Comparison of ENCODE assay signal across 8 cellular contexts in genomic region chr5:99104538-99105132, GRCh38.
DNase-seq lines count a peak whose midpoint lies in the region; ATAC-seq and TF ChIP-seq lines count a peak whose summit lies in the region.

No MANE protein-coding gene starts in this region.

- H3K4me3 ChIP-seq in fibroblast of the aortic adventitia (ENCODE audit: low read depth, low read length) = no peak overlapping the region
- H3K4me3 ChIP-seq in gastrocnemius medialis = no peak overlapping the region

- ATAC-seq in gastrocnemius medialis (no peak), GM21576 (IDR thresholded peaks at IDR 0.05; ENCODE audit: unreplicated experiment) (no peak)

- DNase-seq in DMS153 (lab: John Stamatoyannopoulos, UW) (peak; percentile 7), DMS153 treated with DMSO at 0.1 percent for 48 hours (lab: John Stamatoyannopoulos, UW; ENCODE audit: unreplicated experiment) (no peak), LoVo (ENCODE audit: low spot score) (peak; percentile 59), SK-MEL-5 (ENCODE audit: low read depth, low spot score) (peak; percentile 56), fibroblast of the aortic adventitia (ENCODE audit: low read depth) (peak; percentile 57), gastrocnemius medialis (no peak)
- DNase-seq in activated CD4-positive, alpha-beta T cell treated with anti-CD3 and anti-CD28 coated beads, Interleukin-2, amount 50 U/mL, for 48 hours = no peak

- H3K4me1 ChIP-seq in gastrocnemius medialis = no peaks in the 10 kb centered on the region

- H3K9me3 ChIP-seq in gastrocnemius medialis = no peaks in the 10 kb centered on the region

- intact Hi-C loops in gastrocnemius medialis (cut with DNase I; ENCODE audit: low total_unique reads) = no loop called here

- no peaks in the 10 kb centered on the region for H3K36me3 ChIP-seq in gastrocnemius medialis

- in situ Hi-C loops in SK-MEL-5 (cut with HindIII; ENCODE audit: low pct_unique_long_range_greater_than_20kb, low sequenced_read_pairs) (no loop called here), gastrocnemius medialis (cut with MboI; ENCODE audit: low sequenced_read_pairs in 4 of 4) (no loop called here)

- H3K27ac ChIP-seq in gastrocnemius medialis = no peak overlapping the region

- peak; percentile 52 for TF ChIP-seq CTCF in fibroblast of the aortic adventitia (IDR thresholded peaks at IDR 0.05; ENCODE audit: insufficient read depth, low read length)
- peak; percentile 19 to 58 (median 28) for TF ChIP-seq CTCF in gastrocnemius medialis (IDR thresholded peaks at IDR 0.05 in 4 of 5, conservative IDR thresholded peaks at IDR 0.05 in 1 of 5)

- TF ChIP-seq POLR2A in gastrocnemius medialis (IDR thresholded peaks at IDR 0.05) = no peak

- H3K27me3 ChIP-seq in gastrocnemius medialis = no peaks in the 10 kb centered on the region

Comparison
In these comparisons a context has a peak if more than half of its experiments do, and no peak if none do; other contexts are left out.
1. DNase-seq: peak in DMS153 (single experiment), LoVo (single experiment), SK-MEL-5 (single experiment) and fibroblast of the aortic adventitia (single experiment); none in DMS153 treated with DMSO at 0.1 percent for 48 hours (single experiment), gastrocnemius medialis (0 of 2) and activated CD4-positive, alpha-beta T cell treated with anti-CD3 and anti-CD28 coated beads, Interleukin-2, amount 50 U/mL, for 48 hours (0 of 2).